In genomic region chr17:40335620-40336019, GRCh38 we compare ENCODE assay signal across 28 cellular contexts. TPM values are rescaled to one million over a fixed set of nuclear protein-coding genes. Genes with fewer than 3 reads are reported as not detected.
DNase-seq lines count a peak whose midpoint lies in the region; ATAC-seq, FAIRE-seq and TF ChIP-seq lines count a peak whose summit lies in the region.
"Had no signal": no experiment of that assay in that cellular context is flagged by ENCODE, and none has a peak within 500 bp of the region (broad histone marks: within the 10 kb centered on the region; RNA-seq: fewer than 3 reads in every experiment).

No MANE protein-coding gene starts in this region.

- no peak for ATAC-seq in K562
- ATAC-seq: body of pancreas, Right ventricle myocardium inferior had no signal

- peaks cover 14 to 41% of the 10 kb centered on the region in 2 experiments for H3K4me1 ChIP-seq in K562 (replicated peaks in 1 of 2; ENCODE audit: control insufficient read depth in 2 of 2, insufficient read depth in 2 of 2, low read length in 2 of 2)
- peaks cover 99 to 100% of the 10 kb centered on the region in 2 experiments for H3K4me1 ChIP-seq in neutrophil (ENCODE audit: control insufficient read depth in 1 of 2, insufficient read depth in 1 of 2, low read depth in 1 of 2, low read length in 1 of 2)
- H3K4me1 ChIP-seq in transverse colon: peaks cover 50 to 82% (median 55%) of the 10 kb centered on the region in 4 donors
- H3K4me1 ChIP-seq in smooth muscle cell (ENCODE audit: low read depth): peaks cover 9% of the 10 kb centered on the region

- H3K4me1 Mint-ChIP-seq in activated naive CD4-positive, alpha-beta T cell treated with anti-CD3 and anti-CD28 coated beads for 36 hours (ENCODE audit: low read depth): peaks cover 68% of the 10 kb centered on the region

- 84% methylated on average over 8 of the region's 8 CpGs for WGBS in K562 (ENCODE audit: insufficient coverage, low coverage, missing lambda C conversion rate)
- WGBS in transverse colon (ENCODE audit: low coverage in 1 of 2), 2 donors: 84 to 88% methylated on average over 5 to 8 of the region's 8 CpGs
- WGBS in smooth muscle cell (ENCODE audit: low lambda C conversion rate): 89% methylated on average over 8 of the region's 8 CpGs

- TF ChIP-seq CTCF in K562 (IDR thresholded peaks at IDR 0.05 in 2 of 3, conservative IDR thresholded peaks at IDR 0.05 in 1 of 3; ENCODE audit: insufficient read depth in 2 of 3, low read depth in 1 of 3, low read length in 3 of 3): no peak
- TF ChIP-seq CTCF in neutrophil (IDR thresholded peaks at IDR 0.05): no peak
- no peak for TF ChIP-seq CTCF in transverse colon (IDR thresholded peaks at IDR 0.05)
- TF ChIP-seq CTCF in smooth muscle cell (IDR thresholded peaks at IDR 0.05; ENCODE audit: borderline replicate concordance, insufficient read depth, poor library complexity, severe bottlenecking): no peak

- no peaks in the 10 kb centered on the region for H3K9me3 Mint-ChIP-seq in activated naive CD4-positive, alpha-beta T cell treated with anti-CD3 and anti-CD28 coated beads for 36 hours
- H3K9me3 Mint-ChIP-seq: T-helper 1 cell treated with Interleukin-12 subunit alpha and Interleukin-12 subunit beta and Interleukin-4 antibody, amounts not matched to agents 30 μg/mL and 1 μg/mL, for 36 hours; type B pancreatic cell had no signal

- peaks cover 12% of the 10 kb centered on the region for H3K36me3 Mint-ChIP-seq in activated naive CD4-positive, alpha-beta T cell treated with anti-CD3 and anti-CD28 coated beads for 36 hours (ENCODE audit: low read depth)

- H3K9ac ChIP-seq in K562 (ENCODE audit: insufficient read depth in 1 of 2, low read depth in 2 of 2, low read length in 2 of 2) (no peak overlapping the region), smooth muscle cell (ENCODE audit: low read depth) (no peak overlapping the region)

- no peak for FAIRE-seq in K562 (lab: Jason Lieb, UNC)
- FAIRE-seq: GM19239 had no signal

- CTCF ChIA-PET in activated naive CD4-positive, alpha-beta T cell treated with anti-CD3 and anti-CD28 coated beads for 36 hours (lab: Charles Lee): interaction anchor here (1.3 kb wide), 1 partner anchor 33 kb away, joined by 4 read pairs; no protein-coding TSS in a partner anchor
- CTCF ChIA-PET in K562 (lab: Yijun Ruan, JAX; ENCODE audit: low intra/inter-chr PET ratio): no interaction called here

- H3K27me3 Mint-ChIP-seq in activated naive CD4-positive, alpha-beta T cell treated with anti-CD3 and anti-CD28 coated beads for 36 hours (ENCODE audit: low read depth): no peaks in the 10 kb centered on the region
- H3K27me3 Mint-ChIP-seq: type B pancreatic cell had no signal

- TF ChIP-seq POLR2A in K562 (conservative IDR thresholded peaks at IDR 0.05): no peak
- TF ChIP-seq POLR2A in transverse colon (IDR thresholded peaks at IDR 0.05): no peak

- H3K9me1 ChIP-seq in K562 (ENCODE audit: control insufficient read depth, insufficient read depth, low read length): no peaks in the 10 kb centered on the region

- peaks cover 7% of the 10 kb centered on the region; the same call in 1 of the 3 replicates for H3K79me2 ChIP-seq in K562 (ENCODE audit: control insufficient read depth, insufficient read depth, low read length)
- H3K79me2 ChIP-seq in smooth muscle cell (ENCODE audit: low read depth): peaks cover 18% of the 10 kb centered on the region

- H3K9me3 ChIP-seq in K562 (replicated peaks; ENCODE audit: control insufficient read depth, insufficient read depth, low read depth, low read length) (no peaks in the 10 kb centered on the region), neutrophil (no peaks in the 10 kb centered on the region), transverse colon (no peaks in the 10 kb centered on the region), smooth muscle cell (replicated peaks; ENCODE audit: low read depth) (no peaks in the 10 kb centered on the region)
- H3K9me3 ChIP-seq: body of pancreas, colonic mucosa had no signal

- BruUV-seq in K562 (replicated peaks; lab: Mats Ljungman, UMichigan): no TSS peak

- in situ Hi-C loops in K562 (cut with MboI) (no loop called here), transverse colon (cut with MboI; ENCODE audit: low pct_ligation_motif_present in 1 of 4, low pct_unique_long_range_greater_than_20kb in 1 of 4, low sequenced_read_pairs in 3 of 4) (no loop called here)

- H3K4me3 Mint-ChIP-seq in activated naive CD4-positive, alpha-beta T cell treated with anti-CD3 and anti-CD28 coated beads for 36 hours: no peak overlapping the region
- H3K4me3 Mint-ChIP-seq: T-helper 1 cell treated with Interleukin-12 subunit alpha and Interleukin-12 subunit beta and Interleukin-4 antibody, amounts not matched to agents 30 μg/mL and 1 μg/mL, for 36 hours had no signal

- H3K4me2 ChIP-seq in K562 (ENCODE audit: insufficient read depth, low read length): no peak overlapping the region
- no peak overlapping the region for H3K4me2 ChIP-seq in smooth muscle cell

- peaks cover 4% of the 10 kb centered on the region for H3F3A ChIP-seq in smooth muscle cell (ENCODE audit: low read depth)

- H2AFZ ChIP-seq in K562 (ENCODE audit: low read depth, low read length): no peak overlapping the region
- no peak overlapping the region for H2AFZ ChIP-seq in smooth muscle cell (ENCODE audit: low read depth)

- POLR2A ChIA-PET in K562 (lab: Yijun Ruan, JAX): no interaction called here

- intact Hi-C loops in activated naive CD4-positive, alpha-beta T cell treated with anti-CD3 and anti-CD28 coated beads for 36 hours (cut with micrococcal nuclease): no loop called here
- intact Hi-C loops in K562 (cut with micrococcal nuclease) (no loop called here), transverse colon (cut with DNase I; ENCODE audit: low total_unique reads) (no loop called here)

- no peak overlapping the region for H3K4me3 ChIP-seq in K562
- peak overlapping the region; percentile 88 to 91 for H3K4me3 ChIP-seq in neutrophil (ENCODE audit: low read depth in 1 of 2, low read length in 1 of 2)
- H3K4me3 ChIP-seq in transverse colon: no peak overlapping the region
- no peak overlapping the region for H3K4me3 ChIP-seq in smooth muscle cell
- H3K4me3 ChIP-seq: body of pancreas, colonic mucosa had no signal

- DNase-seq in activated naive CD4-positive, alpha-beta T cell treated with anti-CD3 and anti-CD28 coated beads for 36 hours: no peak
- no peak for DNase-seq in activated naive CD4-positive, alpha-beta T cell treated with Interleukin-2 at 50 U/mL for 16 hours
- DNase-seq in K562 (ENCODE audit: extremely low read depth in 1 of 4, low spot score in 3 of 4) (no peak), transverse colon (no peak), NK-92 (lab: John Stamatoyannopoulos, UW; ENCODE audit: unreplicated experiment) (no peak), smooth muscle cell (lab: John Stamatoyannopoulos, UW; ENCODE audit: unreplicated experiment) (no peak)
- no peak for DNase-seq in stimulated activated CD4-positive, alpha-beta T cell treated with anti-CD3 and anti-CD28 coated beads, Interleukin-12 subunit alpha, Interleukin-12 subunit beta, amount 100 ng/mL, for 4 hours
- DNase-seq: activated naive CD4-positive, alpha-beta T cell; body of pancreas; C1 segment of cervical spinal cord; DMS153; foreskin melanocyte; GF-D8; kidney glomerular epithelial cell; midbrain; NCI-H1417 treated with DMSO at 0.1 percent for 48 hours; NCI-H526 treated with DMSO at 0.1 percent for 48 hours had no signal

- no peak for TF ChIP-seq RAD21 in K562 (CRISPR knock-in tag; conservative IDR thresholded peaks at IDR 0.05 in 1 of 2, IDR thresholded peaks at IDR 0.05 in 1 of 2)

- H4K20me1 ChIP-seq in K562 (replicated peaks; ENCODE audit: control insufficient read depth, insufficient read depth, low read length) (no peaks in the 10 kb centered on the region; the same call in 1 of the 2 replicates), smooth muscle cell (ENCODE audit: low read depth) (peaks cover 93% of the 10 kb centered on the region)

- TF ChIP-seq EP300 in K562 (IDR thresholded peaks at IDR 0.05; ENCODE audit: low read length) (no peak), transverse colon (IDR thresholded peaks at IDR 0.05; ENCODE audit: low read depth) (no peak)

- H3K27ac Mint-ChIP-seq in activated naive CD4-positive, alpha-beta T cell treated with anti-CD3 and anti-CD28 coated beads for 36 hours: peak overlapping the region; percentile 33

- H3K27ac ChIP-seq in K562 (ENCODE audit: extremely low read depth, low read depth, low read length) (no peak overlapping the region), neutrophil (peak overlapping the region; percentile 98), transverse colon (peak overlapping the region; percentile 50 to 96 (median 70)), smooth muscle cell (ENCODE audit: low read depth) (no peak overlapping the region)
- H3K27ac ChIP-seq: VCaP had no signal

- H3K27me3 ChIP-seq in K562 (ENCODE audit: control insufficient read depth in 2 of 2, insufficient read depth in 2 of 2, low read length in 2 of 2) (no peaks in the 10 kb centered on the region), neutrophil (no peaks in the 10 kb centered on the region), transverse colon (no peaks in the 10 kb centered on the region), smooth muscle cell (ENCODE audit: low read depth) (no peaks in the 10 kb centered on the region)
- H3K27me3 ChIP-seq: body of pancreas, colonic mucosa had no signal

- H3K36me3 ChIP-seq in K562 (ENCODE audit: control insufficient read depth, insufficient read depth, low read length) (peaks cover 45% of the 10 kb centered on the region; the same call in 2 of the 3 replicates), neutrophil (peaks cover 37% of the 10 kb centered on the region), transverse colon (no peaks in the 10 kb centered on the region), smooth muscle cell (ENCODE audit: low read depth) (no peaks in the 10 kb centered on the region)
- H3K36me3 ChIP-seq: colonic mucosa had no signal

RNA-seq across cellular contexts. Expression of gene RARA, which starts 26.6 kb away (rescaled TPM):
- 10 to 100 TPM; 16.9 to 18.5 TPM for total RNA-seq in activated naive CD4-positive, alpha-beta T cell treated with anti-CD3 and anti-CD28 coated beads for 36 hours
- 7.6 and 15.2 TPM in 2 replicates for total RNA-seq in K562 (2011; cell fraction: chromatin; rRNA removed; ENCODE audit: low replicate concordance)
- total RNA-seq in K562 (2011; cell fraction: nucleolus; rRNA removed): 9.7 and 10.0 TPM in 2 replicates
- 5.5 and 6.0 TPM in 2 replicates for total RNA-seq in K562 (2011; cell fraction: nucleoplasm; rRNA removed)
- total RNA-seq in K562 (2014; rRNA removed) (13.6 and 18.7 TPM in 2 replicates), K562 (2014; rRNA removed; fragmentation: Illumina TruSeq; extraction: Trizol) (5.0 and 7.5 TPM in 2 replicates), K562 (2015; rRNA removed; fragmentation: Illumina TruSeq; extraction: Trizol) (7.9 and 8.3 TPM in 2 replicates), K562 (2021) (26.2 and 28.0 TPM in 2 replicates), transverse colon (100 to 1,000 TPM in 1 of 4 donors, 10 to 100 TPM in 3; 23.5 to 110 (median 49.1) TPM), smooth muscle cell (13.6 and 22.5 TPM in 2 replicates)
- polyA plus RNA-seq in K562 (2011; rRNA removed) (2.7 and 3.5 TPM in 2 replicates), K562 (2014; fragmentation: Illumina TruSeq; extraction: Trizol) (24.2 and 25.2 TPM in 2 replicates), K562 (2014; fragmentation: Nextera tagmentation; extraction: Ambion mirVana) (under 1 TPM; 0.10 TPM), K562 (2014; rRNA removed) (12.2 and 13.0 TPM in 2 replicates), smooth muscle cell (21.6 and 22.1 TPM in 2 replicates)
- polyA plus RNA-seq in K562 (2011; cell fraction: cytosol; rRNA removed): 1.4 and 4.5 TPM in 2 replicates
- polyA plus RNA-seq in K562 (2011; cell fraction: nucleus; rRNA removed): 4.6 and 15.6 TPM in 2 replicates
- polyA plus RNA-seq in K562 (2012): 16.2 and 25.9 TPM in 2 replicates
- polyA minus RNA-seq in K562 (2011; rRNA and poly(A)+ RNA removed): 2.8 and 4.2 TPM in 2 replicates
- polyA minus RNA-seq in K562 (2011; cell fraction: cytosol; rRNA and poly(A)+ RNA removed): 9.2 and 9.8 TPM in 2 replicates
- polyA minus RNA-seq in K562 (2011; cell fraction: nucleus; rRNA and poly(A)+ RNA removed): 3.9 and 4.2 TPM in 2 replicates

RNA-seq across cellular contexts. Expression of gene GJD3, which starts 28.9 kb away (rescaled TPM):
- total RNA-seq in activated naive CD4-positive, alpha-beta T cell treated with anti-CD3 and anti-CD28 coated beads for 36 hours: not detected
- not detected in 2 replicates for total RNA-seq in K562 (2011; cell fraction: chromatin; rRNA removed; ENCODE audit: low replicate concordance)
- total RNA-seq in K562 (2011; cell fraction: nucleolus; rRNA removed): 0.50 and 0.66 TPM in 2 replicates
- not detected in 2 replicates for total RNA-seq in K562 (2011; cell fraction: nucleoplasm; rRNA removed)
- total RNA-seq in K562 (2014; rRNA removed) (not detected in 2 replicates), K562 (2014; rRNA removed; fragmentation: Illumina TruSeq; extraction: Trizol) (not detected in 2 replicates), K562 (2015; rRNA removed; fragmentation: Illumina TruSeq; extraction: Trizol) (not detected in 2 replicates), K562 (2021) (0.38 TPM in 1 of 2 replicates, not detected in the other), transverse colon (not detected), smooth muscle cell (not detected in 2 replicates)
- polyA plus RNA-seq in K562 (2011; rRNA removed) (not detected in 2 replicates), K562 (2014; fragmentation: Illumina TruSeq; extraction: Trizol) (not detected in 2 replicates), K562 (2014; fragmentation: Nextera tagmentation; extraction: Ambion mirVana) (not detected), K562 (2014; rRNA removed) (0.17 TPM in 1 of 2 replicates, not detected in the other), smooth muscle cell (0.27 and 0.30 TPM in 2 replicates)
- polyA plus RNA-seq in K562 (2011; cell fraction: cytosol; rRNA removed): 0.24 TPM in 1 of 2 replicates, not detected in the other
- not detected in 2 replicates for polyA plus RNA-seq in K562 (2011; cell fraction: nucleus; rRNA removed)
- 0.46 and 2.9 TPM in 2 replicates for polyA plus RNA-seq in K562 (2012)
- polyA minus RNA-seq in K562 (2011; rRNA and poly(A)+ RNA removed): not detected in 2 replicates
- polyA minus RNA-seq in K562 (2011; cell fraction: cytosol; rRNA and poly(A)+ RNA removed): not detected in 2 replicates
- 1.2 TPM in 1 of 2 replicates, not detected in the other for polyA minus RNA-seq in K562 (2011; cell fraction: nucleus; rRNA and poly(A)+ RNA removed)
- total RNA-seq: A172, H4, MCF 10A had no signal
- polyA plus RNA-seq: neural cell had no signal

RNA-seq across cellular contexts. Expression of gene CDC6, which starts 47.9 kb away (rescaled TPM):
- 10 to 100 TPM; 86.5 to 90.4 TPM for total RNA-seq in activated naive CD4-positive, alpha-beta T cell treated with anti-CD3 and anti-CD28 coated beads for 36 hours
- total RNA-seq in K562 (2011; cell fraction: chromatin; rRNA removed; ENCODE audit: low replicate concordance): 102 and 166 TPM in 2 replicates
- total RNA-seq in K562 (2011; cell fraction: nucleolus; rRNA removed): 52.6 and 55.5 TPM in 2 replicates
- total RNA-seq in K562 (2011; cell fraction: nucleoplasm; rRNA removed): 82.0 and 95.0 TPM in 2 replicates
- total RNA-seq in K562 (2014; rRNA removed) (67.4 and 78.9 TPM in 2 replicates), K562 (2014; rRNA removed; fragmentation: Illumina TruSeq; extraction: Trizol) (119 and 133 TPM in 2 replicates), K562 (2015; rRNA removed; fragmentation: Illumina TruSeq; extraction: Trizol) (110 and 112 TPM in 2 replicates), K562 (2021) (121 and 126 TPM in 2 replicates), transverse colon (1 to 10 TPM in 3 of 4 donors, not detected in 1; 1.6 to 3.2 (median 2.4) TPM), smooth muscle cell (10.4 and 15.1 TPM in 2 replicates)
- polyA plus RNA-seq in K562 (2011; rRNA removed) (63.3 and 106 TPM in 2 replicates), K562 (2014; fragmentation: Illumina TruSeq; extraction: Trizol) (141 and 150 TPM in 2 replicates), K562 (2014; fragmentation: Nextera tagmentation; extraction: Ambion mirVana) (10 to 100 TPM; 29.6 to 55.0 TPM), K562 (2014; rRNA removed) (70.5 and 73.4 TPM in 2 replicates), smooth muscle cell (5.2 and 5.5 TPM in 2 replicates)
- 26.5 and 34.3 TPM in 2 replicates for polyA plus RNA-seq in K562 (2011; cell fraction: cytosol; rRNA removed)
- 33.5 and 41.3 TPM in 2 replicates for polyA plus RNA-seq in K562 (2011; cell fraction: nucleus; rRNA removed)
- 67.6 and 73.5 TPM in 2 replicates for polyA plus RNA-seq in K562 (2012)
- 64.2 and 81.5 TPM in 2 replicates for polyA minus RNA-seq in K562 (2011; rRNA and poly(A)+ RNA removed)
- 15.9 and 41.5 TPM in 2 replicates for polyA minus RNA-seq in K562 (2011; cell fraction: cytosol; rRNA and poly(A)+ RNA removed)
- polyA minus RNA-seq in K562 (2011; cell fraction: nucleus; rRNA and poly(A)+ RNA removed): 28.5 and 39.0 TPM in 2 replicates

Comparison
In these comparisons a context has a peak if more than half of its experiments do, and no peak if none do; other contexts are left out.
1. H3K27ac ChIP-seq: peak in neutrophil (single experiment) and transverse colon (4 of 4); none in K562 (single experiment) and smooth muscle cell (single experiment).
2. H3K4me3 ChIP-seq: peak in neutrophil (2 of 2); none in K562 (single experiment), transverse colon (0 of 4) and smooth muscle cell (single experiment).